26 cellular contexts compared by ENCODE assay signal in genomic region chr2:168600970-168601369, GRCh38.
"Had no signal": no experiment of that assay in that cellular context is flagged by ENCODE, and none has a peak within 500 bp of the region (broad histone marks: within the 10 kb centered on the region; RNA-seq: fewer than 3 reads in every experiment).

No MANE protein-coding gene starts in this region.

- H3K4me3 ChIP-seq: adrenal gland, ascending aorta, dorsolateral prefrontal cortex, esophagus squamous epithelium, gastrocnemius medialis, smooth muscle cell, thyroid gland had no signal

- DNase-seq: activated CD4-positive, alpha-beta T cell treated with anti-CD3 and anti-CD28 coated beads, Interleukin-2, amount 50 U/mL, for 4 hours; activated CD8-positive, alpha-beta memory T cell treated with anti-CD3 and anti-CD28 coated beads for 24 hours; activated CD8-positive, alpha-beta memory T cell treated with anti-CD3 and anti-CD28 coated beads, Interleukin-2, amount 50 U/mL, for 4 hours; activated naive CD4-positive, alpha-beta T cell; activated T-cell treated with anti-CD3 and anti-CD28 coated beads, Interleukin-2, amount 50 U/mL, for 24 hours; adrenal gland; brain microvascular endothelial cell; central memory CD4-positive, alpha-beta T cell; dorsolateral prefrontal cortex; effector memory CD8-positive, alpha-beta T cell; esophagus squamous epithelium; gastrocnemius medialis; hippocampal formation; mesenchymal stem cell; occipital lobe; posterior cingulate gyrus; stimulated activated CD4-positive, alpha-beta T cell treated with anti-CD3 and anti-CD28 coated beads, Interleukin-15, amount 100 ng/mL, for 24 hours; stimulated activated naive CD8-positive, alpha-beta T cell treated with anti-CD3 and anti-CD28 coated beads, Interleukin-15, Interleukin-2, amounts not matched to agents 100 U/mL and 50 U/mL, for 24 hours; T-helper 1 cell; thyroid gland; WERI-Rb-1 had no signal

- H3K4me2 ChIP-seq: smooth muscle cell had no signal

- H3K27me3 Mint-ChIP-seq: activated naive CD8-positive, alpha-beta T cell; activated T-cell treated with anti-CD3 and anti-CD28 coated beads, Interleukin-2, amount 50 U/mL, for 24 hours; effector memory CD8-positive, alpha-beta T cell had no signal

- H3K27ac Mint-ChIP-seq: activated naive CD8-positive, alpha-beta T cell; activated T-cell treated with anti-CD3 and anti-CD28 coated beads, Interleukin-2, amount 50 U/mL, for 24 hours; activated T-helper 2 cell treated with anti-CD3 and anti-CD28 coated beads, Interferon-gamma antibody, Interleukin-2, Interleukin-4, amounts not matched to agents 10 μg/mL and 5 μg/mL and 100 μg/mL, durations not matched to agents 14 hours and 24 hours and 36 hours; effector memory CD8-positive, alpha-beta T cell had no signal

- H3K27ac ChIP-seq: adrenal gland, ascending aorta, brain microvascular endothelial cell, esophagus squamous epithelium, gastrocnemius medialis, thyroid gland, WERI-Rb-1 had no signal

- H3K9me3 ChIP-seq: adrenal gland, gastrocnemius medialis, thyroid gland had no signal

- H3K27me3 ChIP-seq: adrenal gland, ascending aorta, brain microvascular endothelial cell, dorsolateral prefrontal cortex, esophagus squamous epithelium, gastrocnemius medialis, thyroid gland had no signal

- H3K36me3 ChIP-seq: adrenal gland, ascending aorta, brain microvascular endothelial cell, gastrocnemius medialis, thyroid gland, WERI-Rb-1 had no signal

- H3K4me1 ChIP-seq: adrenal gland, ascending aorta, esophagus squamous epithelium, thyroid gland had no signal

- ATAC-seq: effector memory CD8-positive, alpha-beta T cell; gastrocnemius medialis; sciatic nerve; stimulated activated naive CD8-positive, alpha-beta T cell treated with anti-CD3 and anti-CD28 coated beads, Interleukin-15, Interleukin-2, amounts not matched to agents 100 U/mL and 50 U/mL, for 24 hours had no signal

- H3K4me3 Mint-ChIP-seq: activated naive CD8-positive, alpha-beta T cell; activated T-cell treated with anti-CD3 and anti-CD28 coated beads, Interleukin-2, amount 50 U/mL, for 24 hours; effector memory CD8-positive, alpha-beta T cell had no signal
